ENCODE assay signal across 15 cellular contexts in the genomic region with DNA sequence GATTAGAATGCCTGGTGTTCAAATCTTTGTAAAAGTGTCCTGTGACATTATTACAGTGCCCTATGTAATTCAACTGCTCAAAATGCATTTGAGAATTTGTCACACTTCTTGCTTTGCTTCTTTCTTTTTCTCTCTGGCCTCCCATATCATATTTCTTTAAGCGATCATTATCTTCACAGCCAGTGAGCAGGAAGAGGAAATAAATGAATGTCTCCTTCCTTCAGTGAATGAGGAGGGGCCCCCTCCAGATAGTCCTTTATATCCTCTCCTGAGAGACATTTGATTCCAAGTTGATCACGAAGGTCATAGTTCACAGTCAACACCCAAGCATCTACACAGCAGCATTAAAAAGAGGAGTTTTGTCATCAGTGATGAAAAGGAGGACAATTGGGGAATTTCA.
"Had no signal": no experiment of that assay in that cellular context is flagged by ENCODE, and none has a peak within 500 bp of the region (broad histone marks: within the 10 kb centered on the region; RNA-seq: fewer than 3 reads in every experiment).

No MANE protein-coding gene starts in this region.

- H3K27me3 ChIP-seq: ascending aorta, esophagus squamous epithelium, vagina had no signal

- ATAC-seq: activated T-cell treated with anti-CD3 and anti-CD28 coated beads, Interleukin-2, amount 50 U/mL, for 72 hours; right cardiac atrium had no signal

- H3K36me3 Mint-ChIP-seq: activated CD4-positive, alpha-beta memory T cell treated with anti-CD3 and anti-CD28 coated beads for 36 hours; activated naive CD8-positive, alpha-beta T cell treated with anti-CD3 and anti-CD28 coated beads, Interleukin-2, amount 10 ng/mL, durations not matched to agents 7 days and 5 days had no signal

- H3K36me3 ChIP-seq: ascending aorta, esophagus squamous epithelium, left ventricle myocardium inferior, vagina had no signal

- H3K27ac Mint-ChIP-seq: activated CD4-positive, alpha-beta memory T cell treated with anti-CD3 and anti-CD28 coated beads for 36 hours; activated naive CD8-positive, alpha-beta T cell treated with anti-CD3 and anti-CD28 coated beads, Interleukin-2, amount 10 ng/mL, durations not matched to agents 7 days and 5 days; activated T-cell treated with anti-CD3 and anti-CD28 coated beads, Interleukin-2, amount 50 U/mL, for 72 hours; progenitor cell of endocrine pancreas had no signal

- H3K27ac ChIP-seq: ascending aorta, esophagus squamous epithelium, left ventricle myocardium inferior, vagina, VCaP had no signal

- H3K9me3 Mint-ChIP-seq: activated CD4-positive, alpha-beta memory T cell treated with anti-CD3 and anti-CD28 coated beads for 36 hours; activated naive CD8-positive, alpha-beta T cell treated with anti-CD3 and anti-CD28 coated beads, Interleukin-2, amount 10 ng/mL, durations not matched to agents 7 days and 5 days had no signal

- H3K4me3 ChIP-seq: ascending aorta, esophagus squamous epithelium, left ventricle myocardium inferior, vagina had no signal

- DNase-seq: activated CD4-positive, alpha-beta memory T cell treated with anti-CD3 and anti-CD28 coated beads for 36 hours; activated gamma-delta T cell treated with Interleukin-2 at 50 U/mL for 16 hours; activated naive CD8-positive, alpha-beta T cell treated with anti-CD3 and anti-CD28 coated beads, Interleukin-2, amount 10 ng/mL, durations not matched to agents 7 days and 5 days; activated T-cell treated with anti-CD3 and anti-CD28 coated beads, Interleukin-2, amount 50 U/mL, for 72 hours; esophagus squamous epithelium; foreskin fibroblast; left ventricle myocardium inferior; mesenchymal stem cell; nucleus accumbens; right cardiac atrium; small intestine had no signal

- H3K4me3 Mint-ChIP-seq: activated CD4-positive, alpha-beta memory T cell treated with anti-CD3 and anti-CD28 coated beads for 36 hours; activated naive CD8-positive, alpha-beta T cell treated with anti-CD3 and anti-CD28 coated beads, Interleukin-2, amount 10 ng/mL, durations not matched to agents 7 days and 5 days; activated T-cell treated with anti-CD3 and anti-CD28 coated beads, Interleukin-2, amount 50 U/mL, for 72 hours had no signal

- H3K9me3 ChIP-seq: ascending aorta, esophagus squamous epithelium, left ventricle myocardium inferior, vagina had no signal
